Comparison of ENCODE assay signal across 16 cellular contexts in the genomic region with DNA sequence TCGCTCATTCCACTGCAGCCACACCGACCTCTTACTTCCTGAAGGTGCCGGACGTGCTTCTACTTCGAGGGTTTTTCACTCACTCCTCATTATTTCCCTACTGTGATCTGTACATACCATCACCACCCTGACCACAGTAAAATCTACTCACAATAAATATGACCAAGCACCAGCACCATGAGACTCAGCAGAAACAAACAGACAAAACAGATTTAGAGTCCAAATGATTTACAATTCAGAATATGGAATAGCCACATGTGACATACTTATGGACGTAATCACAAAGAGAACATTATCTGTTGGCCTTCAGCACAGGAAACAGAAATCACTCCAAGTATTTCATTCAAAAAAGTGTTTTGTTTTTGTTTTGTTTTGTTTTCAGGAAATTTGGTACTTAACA.
DNase-seq lines count a peak whose midpoint lies in the region; FAIRE-seq and TF ChIP-seq lines count a peak whose summit lies in the region.
"Had no signal": no experiment of that assay in that cellular context is flagged by ENCODE, and none has a peak within 500 bp of the region (broad histone marks: within the 10 kb centered on the region; RNA-seq: fewer than 3 reads in every experiment).

No MANE protein-coding gene starts in this region.

- peak; percentile 2 to 18 for DNase-seq in cardiac fibroblast (ENCODE audit: low read depth in 2 of 2)
- DNase-seq in fibroblast of pulmonary artery (ENCODE audit: low read depth) = peak; percentile 36
- no peak for DNase-seq in RCC 7860 (ENCODE audit: low spot score)
- DNase-seq in erythroblast (lab: John Stamatoyannopoulos, UW) = no peak
- no peak for DNase-seq in NCI-H146 (lab: John Stamatoyannopoulos, UW)
- DNase-seq in NCI-H345 (lab: John Stamatoyannopoulos, UW) = no peak
- DNase-seq: ACHN; Calu3; CD4-positive, CD25-positive, alpha-beta regulatory T cell; DMS 273 treated with DMSO at 0.1 percent for 48 hours; GOT3; H9 had no signal

- H3K9me3 ChIP-seq in Loucy (ENCODE audit: insufficient read depth, low read depth, low read length) = no peaks in the 10 kb centered on the region
- H3K9me3 ChIP-seq: BLaER1 treated with 17β-estradiol and CSF1 and Interleukin-3, amounts not matched to agents 10 nM and 100 nM had no signal

- H3K27me3 ChIP-seq in Loucy (ENCODE audit: insufficient read depth, low read length, poor library complexity, severe bottlenecking) = no peaks in the 10 kb centered on the region
- H3K27me3 ChIP-seq: BLaER1 treated with 17β-estradiol and CSF1 and Interleukin-3, amounts not matched to agents 10 nM and 100 nM had no signal

- FAIRE-seq in RCC 7860 (lab: Jason Lieb, UNC) = no peak
- FAIRE-seq: GM12878, GM18507 had no signal

- no peak for TF ChIP-seq POLR2A in erythroblast (IDR thresholded peaks at IDR 0.05; ENCODE audit: low read length)

- no peaks in the 10 kb centered on the region for H3K79me2 ChIP-seq in Loucy (ENCODE audit: insufficient read depth, low read length)

- 0 out of 2 replicates have a peak overlapping the region, but pooled peaks have one; percentile 26 for H2AFZ ChIP-seq in Loucy (ENCODE audit: low read length)

- TF ChIP-seq CTCF in Loucy (conservative IDR thresholded peaks at IDR 0.05; ENCODE audit: low read length) (no peak), cardiac fibroblast (IDR thresholded peaks at IDR 0.05; ENCODE audit: low read depth, low read length) (no peak), fibroblast of pulmonary artery (IDR thresholded peaks at IDR 0.05; ENCODE audit: low read length, missing control alignments) (no peak)

- H3K4me3 ChIP-seq in Loucy (ENCODE audit: low read length, poor library complexity, severe bottlenecking) = no peak overlapping the region
- no peak overlapping the region for H3K4me3 ChIP-seq in cardiac fibroblast (replicated peaks in 1 of 2; ENCODE audit: low read depth in 2 of 2, low read length in 2 of 2)
- H3K4me3 ChIP-seq in fibroblast of pulmonary artery (replicated peaks; ENCODE audit: low read depth, low read length) = no peak overlapping the region
- H3K4me3 ChIP-seq: BLaER1 treated with 17β-estradiol and CSF1 and Interleukin-3, amounts not matched to agents 10 nM and 100 nM; GM12878 had no signal

- no peaks in the 10 kb centered on the region for H4K20me1 ChIP-seq in Loucy (ENCODE audit: insufficient read depth, low read length, poor library complexity, severe bottlenecking)
- H4K20me1 ChIP-seq: BLaER1 treated with 17β-estradiol and CSF1 and Interleukin-3, amounts not matched to agents 10 nM and 100 nM had no signal

- H3K4me1 ChIP-seq in Loucy (ENCODE audit: insufficient read depth, low read length, poor library complexity, severe bottlenecking) = no peaks in the 10 kb centered on the region
- H3K4me1 ChIP-seq: BLaER1 treated with 17β-estradiol and CSF1 and Interleukin-3, amounts not matched to agents 10 nM and 100 nM had no signal

- no peaks in the 10 kb centered on the region for H3K36me3 ChIP-seq in Loucy (ENCODE audit: insufficient read depth, low read length)
- H3K36me3 ChIP-seq: BLaER1 treated with 17β-estradiol and CSF1 and Interleukin-3, amounts not matched to agents 10 nM and 100 nM had no signal

- H3K9ac ChIP-seq in Loucy (ENCODE audit: low read depth, low read length, poor library complexity, severe bottlenecking) = no peak overlapping the region
- H3K9ac ChIP-seq: BLaER1 treated with 17β-estradiol and CSF1 and Interleukin-3, amounts not matched to agents 10 nM and 100 nM had no signal

- no peaks in the 10 kb centered on the region for H3K9me2 ChIP-seq in Loucy (replicated peaks; ENCODE audit: low read depth, low read length)

- no peaks in the 10 kb centered on the region for H3F3A ChIP-seq in Loucy (ENCODE audit: low read depth)

- H3K4me2 ChIP-seq in Loucy (ENCODE audit: low read depth, low read length, poor library complexity, severe bottlenecking) = no peak overlapping the region
- H3K4me2 ChIP-seq: BLaER1 treated with 17β-estradiol and CSF1 and Interleukin-3, amounts not matched to agents 10 nM and 100 nM had no signal

Comparison
In these comparisons a context has a peak if more than half of its experiments do, and no peak if none do; other contexts are left out.
1. DNase-seq: peak in cardiac fibroblast (2 of 2) and fibroblast of pulmonary artery (single experiment); none in RCC 7860 (single experiment), erythroblast (0 of 2), NCI-H146 (single experiment) and NCI-H345 (single experiment).